Comparison of ENCODE assay signal across 28 cellular contexts in genomic region chr17:61670691-61671090, GRCh38.
"Had no signal": no experiment of that assay in that cellular context is flagged by ENCODE, and none has a peak within 500 bp of the region (broad histone marks: within the 10 kb centered on the region; RNA-seq: fewer than 3 reads in every experiment).

No MANE protein-coding gene starts in this region.

- H3K27me3 ChIP-seq: colonic mucosa, esophagus muscularis mucosa, esophagus squamous epithelium, foreskin keratinocyte, gastrocnemius medialis, gastroesophageal sphincter, heart left ventricle had no signal

- FAIRE-seq: colon, endometrium, endothelial cell of umbilical vein, frontal cortex had no signal

- ATAC-seq: effector memory CD8-positive, alpha-beta T cell; esophagus mucosa; foreskin keratinocyte; gastrocnemius medialis; gastroesophageal sphincter; heart left ventricle; heart right ventricle had no signal

- H3K36me3 ChIP-seq: colonic mucosa, esophagus muscularis mucosa, esophagus squamous epithelium, gastrocnemius medialis, gastroesophageal sphincter, heart left ventricle, heart right ventricle had no signal

- H3K4me1 ChIP-seq: colonic mucosa, esophagus muscularis mucosa, foreskin keratinocyte, gastrocnemius medialis, gastroesophageal sphincter, heart left ventricle, heart right ventricle had no signal

- H3K4me3 ChIP-seq: colonic mucosa, coronary artery, dorsolateral prefrontal cortex, esophagus muscularis mucosa, esophagus squamous epithelium, gastrocnemius medialis, gastroesophageal sphincter, heart left ventricle, heart right ventricle had no signal

- DNase-seq: colonic mucosa; cortex of kidney; dermis blood vessel endothelial cell; dorsolateral prefrontal cortex; effector CD4-positive, alpha-beta T cell; effector CD8-positive, alpha-beta T cell; effector memory CD4-positive, alpha-beta T cell; effector memory CD8-positive, alpha-beta T cell; endodermal cell; erythroblast; esophagus squamous epithelium; foreskin fibroblast; foreskin keratinocyte; foreskin melanocyte; gastrocnemius medialis; glutamatergic neuron; head of caudate nucleus; heart left ventricle; heart right ventricle had no signal

- H3K9me3 ChIP-seq: colonic mucosa, esophagus muscularis mucosa, esophagus squamous epithelium, gastrocnemius medialis, gastroesophageal sphincter, heart left ventricle, heart right ventricle had no signal

- H3K27ac ChIP-seq: colonic mucosa, coronary artery, dorsolateral prefrontal cortex, epithelial cell of prostate, esophagus muscularis mucosa, esophagus squamous epithelium, foreskin keratinocyte, gastrocnemius medialis, gastroesophageal sphincter, heart left ventricle, heart right ventricle had no signal
